In genomic region chr10:72109619-72110215, GRCh38 we compare ENCODE assay signal across 16 cellular contexts. TPM values are rescaled to one million over a fixed set of nuclear protein-coding genes. Genes with fewer than 3 reads are reported as not detected.
DNase-seq lines count a peak whose midpoint lies in the region; TF ChIP-seq lines count a peak whose summit lies in the region.
"Had no signal": no experiment of that assay in that cellular context is flagged by ENCODE, and none has a peak within 500 bp of the region (broad histone marks: within the 10 kb centered on the region; RNA-seq: fewer than 3 reads in every experiment).

No MANE protein-coding gene starts in this region.

- no peaks in the 10 kb centered on the region for H3K36me3 ChIP-seq in KOPT-K1 (ENCODE audit: insufficient read depth, low read length)
- H3K36me3 ChIP-seq in trophoblast cell (ENCODE audit: control insufficient read depth in 1 of 2, insufficient read depth in 2 of 2, low read length in 2 of 2): peaks cover 0 to 2% of the 10 kb centered on the region in 2 experiments
- no peaks in the 10 kb centered on the region for H3K36me3 ChIP-seq in smooth muscle cell (ENCODE audit: low read depth)

- no peaks in the 10 kb centered on the region for H3K9me3 ChIP-seq in KOPT-K1 (ENCODE audit: insufficient read depth, low read length, poor library complexity, severe bottlenecking)
- peaks cover 2% of the 10 kb centered on the region for H3K9me3 ChIP-seq in trophoblast cell (ENCODE audit: insufficient read depth, low read depth, low read length)
- no peaks in the 10 kb centered on the region for H3K9me3 ChIP-seq in smooth muscle cell (replicated peaks; ENCODE audit: low read depth)
- H3K9me3 ChIP-seq: esophagus muscularis mucosa had no signal

- no peak overlapping the region for H3K23ac ChIP-seq in trophoblast cell (ENCODE audit: low read length)

- H2AK5ac ChIP-seq in trophoblast cell (ENCODE audit: low read length): no peak overlapping the region

- H3K36me3 Mint-ChIP-seq in activated T-cell treated with anti-CD3 and anti-CD28 coated beads, Interleukin-2, amount 50 U/mL, for 24 hours (ENCODE audit: low read depth): peaks cover 34% of the 10 kb centered on the region
- H3K36me3 Mint-ChIP-seq in activated naive CD8-positive, alpha-beta T cell: peaks cover 3% of the 10 kb centered on the region

- no peaks in the 10 kb centered on the region for H3F3A ChIP-seq in smooth muscle cell (ENCODE audit: low read depth)

- no CpG with 5 or more reads among the region's 8 CpGs for WGBS in trophoblast cell (ENCODE audit: extremely low coverage, insufficient coverage, insufficient read length)
- 81% methylated on average over 8 of the region's 8 CpGs for WGBS in smooth muscle cell (ENCODE audit: low lambda C conversion rate)

- H4K20me1 ChIP-seq in smooth muscle cell (ENCODE audit: low read depth): no peaks in the 10 kb centered on the region

- H3K4ac ChIP-seq in trophoblast cell (ENCODE audit: low read depth, low read length): no peak overlapping the region

- no peak overlapping the region for H2BK120ac ChIP-seq in trophoblast cell (ENCODE audit: insufficient read depth, low read length, poor library complexity)

- H3K27ac ChIP-seq in KOPT-K1 (ENCODE audit: low read depth, low read length, poor library complexity, severe bottlenecking) (peak overlapping the region; percentile 9), trophoblast cell (ENCODE audit: low read depth, low read length) (no peak overlapping the region), smooth muscle cell (ENCODE audit: low read depth) (no peak overlapping the region)
- H3K27ac ChIP-seq: esophagus muscularis mucosa had no signal

- H2BK5ac ChIP-seq in trophoblast cell (ENCODE audit: low read depth, low read length, poor library complexity): no peak overlapping the region

- no peak for DNase-seq in activated T-cell treated with anti-CD3 and anti-CD28 coated beads, Interleukin-2, amount 50 U/mL, for 24 hours
- no peak for DNase-seq in activated T-cell treated with anti-CD3 and anti-CD28 coated beads, Interleukin-2, amount 50 U/mL, for 48 hours
- DNase-seq in trophoblast cell (peak; percentile 78 to 86), HT-29 (ENCODE audit: low spot score) (no peak), smooth muscle cell (lab: John Stamatoyannopoulos, UW; ENCODE audit: unreplicated experiment) (no peak), SHP77 (lab: John Stamatoyannopoulos, UW) (no peak)
- DNase-seq: aorta; MM.1S; NCI-H2107; NCI-H774; retina; stimulated activated CD4-positive, alpha-beta T cell treated with anti-CD3 and anti-CD28 coated beads, Interleukin-4, amount 100 ng/mL, for 1 hour; T-helper 9 cell had no signal

- no peaks in the 10 kb centered on the region for H3K79me1 ChIP-seq in trophoblast cell (ENCODE audit: low read length)

- TF ChIP-seq CTCF in smooth muscle cell (IDR thresholded peaks at IDR 0.05; ENCODE audit: borderline replicate concordance, insufficient read depth, poor library complexity, severe bottlenecking): no peak

- H4K8ac ChIP-seq in trophoblast cell (ENCODE audit: low read depth, low read length): no peak overlapping the region

- H3K4me2 ChIP-seq in trophoblast cell (ENCODE audit: low read length): no peak overlapping the region
- H3K4me2 ChIP-seq in smooth muscle cell: no peak overlapping the region

- H2AFZ ChIP-seq in trophoblast cell (ENCODE audit: insufficient read depth, low read length, poor library complexity) (no peak overlapping the region), smooth muscle cell (ENCODE audit: low read depth) (no peak overlapping the region)

- no peak overlapping the region for H3K14ac ChIP-seq in trophoblast cell (ENCODE audit: low read length)

- H3K27ac Mint-ChIP-seq in activated T-cell treated with anti-CD3 and anti-CD28 coated beads, Interleukin-2, amount 50 U/mL, for 24 hours: peak overlapping the region; percentile 93
- peak overlapping the region; percentile 88 for H3K27ac Mint-ChIP-seq in activated naive CD8-positive, alpha-beta T cell

- H3K4me3 ChIP-seq in trophoblast cell (ENCODE audit: low read depth, low read length) (no peak overlapping the region), smooth muscle cell (no peak overlapping the region)
- H3K4me3 ChIP-seq: esophagus muscularis mucosa had no signal

- no peaks in the 10 kb centered on the region for H3K9me3 Mint-ChIP-seq in activated T-cell treated with anti-CD3 and anti-CD28 coated beads, Interleukin-2, amount 50 U/mL, for 24 hours
- H3K9me3 Mint-ChIP-seq in activated naive CD8-positive, alpha-beta T cell (ENCODE audit: low read depth): no peaks in the 10 kb centered on the region

- H3K27me3 ChIP-seq in trophoblast cell (ENCODE audit: insufficient read depth, low read length) (no peaks in the 10 kb centered on the region), smooth muscle cell (ENCODE audit: low read depth) (no peaks in the 10 kb centered on the region)
- H3K27me3 ChIP-seq: esophagus muscularis mucosa had no signal

- peak overlapping the region; percentile 60 for H3K4me3 Mint-ChIP-seq in activated T-cell treated with anti-CD3 and anti-CD28 coated beads, Interleukin-2, amount 50 U/mL, for 24 hours
- H3K4me3 Mint-ChIP-seq in activated naive CD8-positive, alpha-beta T cell: peak overlapping the region; percentile 67

- no peak overlapping the region for H4K12ac ChIP-seq in trophoblast cell (ENCODE audit: low read depth, low read length)

- H3K4me1 ChIP-seq in trophoblast cell (ENCODE audit: control insufficient read depth in 1 of 2, insufficient read depth in 2 of 2, low read length in 2 of 2) (peaks cover 4 to 5% of the 10 kb centered on the region in 2 experiments), smooth muscle cell (ENCODE audit: low read depth) (no peaks in the 10 kb centered on the region)

- peaks cover 71% of the 10 kb centered on the region for H3K4me1 Mint-ChIP-seq in activated T-cell treated with anti-CD3 and anti-CD28 coated beads, Interleukin-2, amount 50 U/mL, for 24 hours (ENCODE audit: low read depth)
- peaks cover 78% of the 10 kb centered on the region for H3K4me1 Mint-ChIP-seq in activated naive CD8-positive, alpha-beta T cell (ENCODE audit: low read depth)

- H4K91ac ChIP-seq in trophoblast cell (ENCODE audit: low read depth, low read length): no peak overlapping the region

- no peak overlapping the region for H3K18ac ChIP-seq in trophoblast cell (ENCODE audit: low read length)

- no peaks in the 10 kb centered on the region for H3K27me3 Mint-ChIP-seq in activated T-cell treated with anti-CD3 and anti-CD28 coated beads, Interleukin-2, amount 50 U/mL, for 24 hours
- H3K27me3 Mint-ChIP-seq in activated naive CD8-positive, alpha-beta T cell: no peaks in the 10 kb centered on the region

- H3K79me2 ChIP-seq in trophoblast cell (ENCODE audit: control insufficient read depth, insufficient read depth, low read length, poor library complexity) (no peaks in the 10 kb centered on the region), smooth muscle cell (ENCODE audit: low read depth) (no peaks in the 10 kb centered on the region)

- H3K9ac ChIP-seq in trophoblast cell (ENCODE audit: low read length): no peak overlapping the region
- H3K9ac ChIP-seq in smooth muscle cell (ENCODE audit: low read depth): no peak overlapping the region

- no peak overlapping the region for H2BK12ac ChIP-seq in trophoblast cell (ENCODE audit: low read length)

RNA-seq across cellular contexts. Expression of gene SPOCK2, which starts 21.4 kb away (rescaled TPM):
- polyA plus RNA-seq in trophoblast cell (2013): 0.49 and 0.52 TPM in 2 replicates
- total RNA-seq in HT-29 (2014; rRNA removed; shearing (Covaris generic)): 0.08 and 0.34 TPM in 2 replicates
- total RNA-seq in smooth muscle cell: 0.09 and 1.1 TPM in 2 replicates
- polyA plus RNA-seq in smooth muscle cell: 0.47 TPM in 1 of 2 replicates, not detected in the other

Comparison
In these comparisons a context has a peak if more than half of its experiments do, and no peak if none do; other contexts are left out.
1. DNase-seq: peak in trophoblast cell (2 of 2); none in activated T-cell treated with anti-CD3 and anti-CD28 coated beads, Interleukin-2, amount 50 U/mL, for 24 hours (single experiment), activated T-cell treated with anti-CD3 and anti-CD28 coated beads, Interleukin-2, amount 50 U/mL, for 48 hours (0 of 2), HT-29 (single experiment), smooth muscle cell (single experiment) and SHP77 (0 of 2).